In the genomic region with DNA sequence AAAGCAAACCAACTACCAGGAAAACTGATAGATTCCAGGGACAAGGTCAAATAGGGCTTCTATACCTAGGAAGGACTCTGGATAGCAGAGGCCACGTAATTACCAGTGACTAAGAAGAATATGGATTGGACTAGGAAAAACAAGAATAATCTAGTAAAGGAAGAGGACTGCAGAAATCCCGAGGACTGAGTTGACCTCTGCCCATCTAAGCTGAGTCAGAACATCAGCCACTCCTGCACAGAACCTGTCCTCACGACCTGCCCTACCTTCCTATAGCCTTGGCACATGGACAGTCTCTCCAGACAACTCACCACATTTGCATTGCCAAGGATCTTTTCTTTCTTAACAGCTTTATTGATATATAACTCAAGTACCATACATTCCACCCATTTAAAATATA, we compare ENCODE assay signal across 18 cellular contexts. TPM values are rescaled to one million over a fixed set of nuclear protein-coding genes. Genes with fewer than 3 reads are reported as not detected.
"Had no signal": no experiment of that assay in that cellular context is flagged by ENCODE, and none has a peak within 500 bp of the region (broad histone marks: within the 10 kb centered on the region; RNA-seq: fewer than 3 reads in every experiment).

No MANE protein-coding gene starts in this region.

- H3K27me3 ChIP-seq: ascending aorta, gastrocnemius medialis, thyroid gland had no signal

- H3K36me3 ChIP-seq: ascending aorta, gastrocnemius medialis, left ventricle myocardium inferior, thyroid gland had no signal

- H3K4me1 ChIP-seq: ascending aorta, gastrocnemius medialis, left ventricle myocardium inferior, parathyroid adenoma, thyroid gland had no signal

- DNase-seq: activated CD4-positive, alpha-beta T cell treated with anti-CD3 and anti-CD28 coated beads, Interleukin-2, amount 50 U/mL, for 4 hours; activated CD4-positive, CD25-positive, alpha-beta regulatory T cell treated with anti-CD3 and anti-CD28 coated beads, Interleukin-2, amount 50 U/mL, for 72 hours; activated naive CD4-positive, alpha-beta T cell treated with anti-CD3 and anti-CD28 coated beads, Interleukin-2, amount 10 ng/mL, durations not matched to agents 7 days and 5 days; endodermal cell; gastrocnemius medialis; hippocampal formation; left ventricle myocardium inferior; naive thymus-derived CD8-positive, alpha-beta T cell; stimulated activated CD4-positive, alpha-beta T cell treated with anti-CD3 and anti-CD28 coated beads, Interleukin-12 subunit alpha, Interleukin-12 subunit beta, amount 100 ng/mL, for 4 hours; T-helper 9 cell; thyroid gland had no signal

- H3K79me2 ChIP-seq: parathyroid adenoma had no signal

- H3K4me3 ChIP-seq: ascending aorta, gastrocnemius medialis, left ventricle myocardium inferior, thyroid gland had no signal

- H3K9me3 ChIP-seq: ascending aorta, gastrocnemius medialis, left ventricle myocardium inferior, thyroid gland had no signal

- H2AFZ ChIP-seq: parathyroid adenoma had no signal

- H3K27ac ChIP-seq: ascending aorta, gastrocnemius medialis, left ventricle myocardium inferior, parathyroid adenoma, thyroid gland had no signal

- H3K9ac ChIP-seq: parathyroid adenoma had no signal

RNA-seq across cellular contexts. Expression of a gene that starts 2.3 kb away (rescaled TPM):
- total RNA-seq: ascending aorta; bronchial epithelial cell; cerebellum; dermis microvascular lymphatic vessel endothelial cell; endodermal cell; epithelial cell of proximal tubule; gastrocnemius medialis; left ventricle myocardium inferior; mucosa of gallbladder; naive thymus-derived CD8-positive, alpha-beta T cell; thyroid gland had no signal
